In genomic region chr13:99986751-99987150, GRCh38 we compare ENCODE assay signal across 20 cellular contexts. TPM values are rescaled to one million over a fixed set of nuclear protein-coding genes. Genes with fewer than 3 reads are reported as not detected.
DNase-seq lines count a peak whose midpoint lies in the region; ATAC-seq, FAIRE-seq and TF ChIP-seq lines count a peak whose summit lies in the region.
"Had no signal": no experiment of that assay in that cellular context is flagged by ENCODE, and none has a peak within 500 bp of the region (broad histone marks: within the 10 kb centered on the region; RNA-seq: fewer than 3 reads in every experiment).

No MANE protein-coding gene starts in this region.

- no peaks in the 10 kb centered on the region for H3K79me2 ChIP-seq in Karpas-422 (ENCODE audit: low read length)
- H3K79me2 ChIP-seq in K562 (ENCODE audit: control insufficient read depth, insufficient read depth, low read length) = peaks cover 31% of the 10 kb centered on the region
- H3K79me2 ChIP-seq in neural cell (replicated peaks; ENCODE audit: insufficient read depth, low read length) = peaks cover 94% of the 10 kb centered on the region

- H3K9me1 ChIP-seq in K562 (ENCODE audit: control insufficient read depth, insufficient read depth, low read length) = no peaks in the 10 kb centered on the region

- in situ Hi-C loops in K562 (cut with MboI) = no loop called here

- TF ChIP-seq CTCF in K562 (IDR thresholded peaks at IDR 0.05 in 2 of 3, conservative IDR thresholded peaks at IDR 0.05 in 1 of 3; ENCODE audit: insufficient read depth in 2 of 3, low read depth in 1 of 3, low read length in 3 of 3) = no peak
- TF ChIP-seq CTCF in neural cell (IDR thresholded peaks at IDR 0.05; ENCODE audit: poor library complexity, severe bottlenecking) = no peak

- TF ChIP-seq POLR2A in K562 (conservative IDR thresholded peaks at IDR 0.05) = no peak

- H3K4me2 ChIP-seq in Karpas-422 (ENCODE audit: low read depth, low read length, poor library complexity, severe bottlenecking) = peak overlapping the region; percentile 8
- no peak overlapping the region for H3K4me2 ChIP-seq in K562 (ENCODE audit: insufficient read depth, low read length)
- peak overlapping the region; percentile 76 for H3K4me2 ChIP-seq in neural cell (ENCODE audit: low read length)

- intact Hi-C loops in K562 (cut with micrococcal nuclease) = no loop called here

- 0 out of 2 replicates have a peak overlapping the region, but pooled peaks have one; percentile 71 for H2AFZ ChIP-seq in Karpas-422 (ENCODE audit: low read length)
- H2AFZ ChIP-seq in K562 (ENCODE audit: low read depth, low read length) = no peak overlapping the region
- H2AFZ ChIP-seq in neural cell (ENCODE audit: low read depth, low read length) = no peak overlapping the region

- H3K9me2 ChIP-seq in Karpas-422 (replicated peaks; ENCODE audit: insufficient read depth, low read length) = no peaks in the 10 kb centered on the region
- H3K9me2 ChIP-seq in neural cell (ENCODE audit: insufficient read depth, low read length) = no peaks in the 10 kb centered on the region

- H3K36me3 ChIP-seq in Karpas-422 (ENCODE audit: insufficient read depth, low read length) (no peaks in the 10 kb centered on the region), K562 (ENCODE audit: control insufficient read depth, insufficient read depth, low read length) (peaks cover 14% of the 10 kb centered on the region; the same call in 1 of the 3 replicates), neural cell (ENCODE audit: insufficient read depth, low read length) (no peaks in the 10 kb centered on the region)

- peaks cover 2% of the 10 kb centered on the region for H3F3A ChIP-seq in neural cell (ENCODE audit: insufficient read depth, low read length, poor library complexity, severe bottlenecking)

- H3K9me3 ChIP-seq in Karpas-422 (ENCODE audit: low read length) (no peaks in the 10 kb centered on the region), K562 (replicated peaks; ENCODE audit: control insufficient read depth, insufficient read depth, low read depth, low read length) (no peaks in the 10 kb centered on the region), neural cell (ENCODE audit: low read length) (no peaks in the 10 kb centered on the region)

- FAIRE-seq in K562 (lab: Jason Lieb, UNC) = no peak

- H3K27me3 ChIP-seq in Karpas-422 (ENCODE audit: low read length) (no peaks in the 10 kb centered on the region), K562 (ENCODE audit: control insufficient read depth in 2 of 2, insufficient read depth in 2 of 2, low read length in 2 of 2) (no peaks in the 10 kb centered on the region), neural cell (ENCODE audit: insufficient read depth, low read depth, low read length) (peaks cover 51% of the 10 kb centered on the region)

- TF ChIP-seq RAD21 in K562 (CRISPR knock-in tag; conservative IDR thresholded peaks at IDR 0.05 in 1 of 2, IDR thresholded peaks at IDR 0.05 in 1 of 2) = no peak
- TF ChIP-seq RAD21 in neural cell (conservative IDR thresholded peaks at IDR 0.05) = no peak

- H3K27ac ChIP-seq in Karpas-422 (ENCODE audit: low read length) = no peak overlapping the region
- no peak overlapping the region for H3K27ac ChIP-seq in K562 (ENCODE audit: extremely low read depth, low read depth, low read length)
- H3K27ac ChIP-seq in neural cell (ENCODE audit: low read length) = peak overlapping the region; percentile 59
- H3K27ac ChIP-seq: 22Rv1, epithelial cell of prostate had no signal

- H4K20me1 ChIP-seq in Karpas-422 (ENCODE audit: insufficient read depth, low read depth, low read length) (no peaks in the 10 kb centered on the region), K562 (replicated peaks; ENCODE audit: control insufficient read depth, insufficient read depth, low read length) (no peaks in the 10 kb centered on the region), neural cell (ENCODE audit: insufficient read depth) (peaks cover 26% of the 10 kb centered on the region)

- DNase-seq in DMS 273 (lab: John Stamatoyannopoulos, UW; ENCODE audit: unreplicated experiment) = peak; percentile 21
- no peak for DNase-seq in DMS 273 treated with DMSO at 0.1 percent for 48 hours (lab: John Stamatoyannopoulos, UW)
- DNase-seq in Karpas-422 = no peak
- no peak for DNase-seq in K562 (ENCODE audit: extremely low read depth in 1 of 4, low spot score in 3 of 4)
- no peak for DNase-seq in NCI-H1105 (lab: John Stamatoyannopoulos, UW)
- DNase-seq: glutamatergic neuron; IMR-90; left cardiac atrium; NCI-H2029; NK-92 treated with Interleukin-12 subunit alpha and Interleukin-12 subunit beta, amount 100 ng/mL, for 24 hours; stimulated activated CD4-positive, alpha-beta T cell treated with anti-CD3 and anti-CD28 coated beads, Interleukin-4, amount 100 ng/mL, for 1 hour had no signal

- H3K4me3 ChIP-seq in Karpas-422 (ENCODE audit: low read length) = no peak overlapping the region
- H3K4me3 ChIP-seq in K562 = no peak overlapping the region
- peak overlapping the region; percentile 60 for H3K4me3 ChIP-seq in neural cell (ENCODE audit: low read length)

- CTCF ChIA-PET in K562 (lab: Yijun Ruan, JAX; ENCODE audit: low intra/inter-chr PET ratio) = no interaction called here

- H3K4me1 ChIP-seq in Karpas-422 (ENCODE audit: low read length) (peaks cover 8% of the 10 kb centered on the region), K562 (replicated peaks in 1 of 2; ENCODE audit: control insufficient read depth in 2 of 2, insufficient read depth in 2 of 2, low read length in 2 of 2) (peaks cover 5 to 44% of the 10 kb centered on the region in 2 experiments; a peak in 3 of 5 replicates)

- BruUV-seq in K562 (replicated peaks; lab: Mats Ljungman, UMichigan) = no TSS peak

- 86% methylated on average over 8 of the region's 8 CpGs for WGBS in K562 (ENCODE audit: insufficient coverage, low coverage, missing lambda C conversion rate)

- ATAC-seq in K562 (no peak), HG03565 (IDR thresholded peaks at IDR 0.05; ENCODE audit: unreplicated experiment) (no peak), GM21528 (IDR thresholded peaks at IDR 0.05; ENCODE audit: low FRiP score, unreplicated experiment) (no peak)
- ATAC-seq: activated naive CD4-positive, alpha-beta T cell treated with anti-CD3 and anti-CD28 coated beads, Interleukin-2, amount 50 U/mL, for 72 hours; left cardiac atrium; right cardiac atrium; stimulated activated effector memory CD8-positive, alpha-beta T cell treated with anti-CD3 and anti-CD28 coated beads, Interleukin-12 subunit alpha, Interleukin-12 subunit beta, amount 100 ng/mL, for 72 hours had no signal

- H3K9ac ChIP-seq in Karpas-422 (ENCODE audit: low read length) (no peak overlapping the region), K562 (ENCODE audit: insufficient read depth in 1 of 2, low read depth in 2 of 2, low read length in 2 of 2) (no peak overlapping the region), neural cell (ENCODE audit: low read length) (peak overlapping the region; percentile 51)

- TF ChIP-seq EP300 in K562 (IDR thresholded peaks at IDR 0.05; ENCODE audit: low read length) = no peak
- TF ChIP-seq EP300 in neural cell (conservative IDR thresholded peaks at IDR 0.05; ENCODE audit: poor library complexity, severe bottlenecking) = no peak

- POLR2A ChIA-PET in K562 (lab: Yijun Ruan, JAX) = interaction anchor here (0.7 kb wide), 2 partner anchors 56 to 157 kb away, joined by 3 read pairs; no protein-coding TSS in a partner anchor

TF ChIP-seq in neural cell, 6 proteins besides CTCF, POLR2A, EP300 and RAD21 (continues in another document):
- peak; percentile 28 for TF ChIP-seq POLR2AphosphoS5 (IDR thresholded peaks at IDR 0.05)

RNA-seq across cellular contexts. Expression of gene ZIC2, which starts 5.2 kb away (rescaled TPM):
- not detected in 2 replicates for total RNA-seq in Karpas-422 (2014; rRNA removed; shearing (Covaris generic); ENCODE audit: low replicate concordance)
- total RNA-seq in K562 (2011; cell fraction: chromatin; rRNA removed; ENCODE audit: low replicate concordance) = 5.8 and 7.8 TPM in 2 replicates
- 5.7 and 7.7 TPM in 2 replicates for total RNA-seq in K562 (2011; cell fraction: nucleolus; rRNA removed)
- 4.1 and 7.0 TPM in 2 replicates for total RNA-seq in K562 (2011; cell fraction: nucleoplasm; rRNA removed)
- total RNA-seq in K562 (2014; rRNA removed) = 3.7 and 6.1 TPM in 2 replicates
- total RNA-seq in K562 (2014; rRNA removed; fragmentation: Illumina TruSeq; extraction: Trizol) = 2.3 and 2.4 TPM in 2 replicates
- total RNA-seq in K562 (2015; rRNA removed; fragmentation: Illumina TruSeq; extraction: Trizol) = 3.7 and 4.5 TPM in 2 replicates
- total RNA-seq in K562 (2021) = 18.0 and 22.1 TPM in 2 replicates
- 1.8 and 2.2 TPM in 2 replicates for polyA plus RNA-seq in K562 (2011; rRNA removed)
- 1.4 and 2.3 TPM in 2 replicates for polyA plus RNA-seq in K562 (2011; cell fraction: cytosol; rRNA removed)
- polyA plus RNA-seq in K562 (2011; cell fraction: nucleus; rRNA removed) = 6.9 and 9.9 TPM in 2 replicates
- polyA plus RNA-seq in K562 (2012) = 7.4 and 9.3 TPM in 2 replicates
- polyA plus RNA-seq in K562 (2014; fragmentation: Illumina TruSeq; extraction: Trizol) = 6.5 and 7.3 TPM in 2 replicates
- polyA plus RNA-seq in K562 (2014; fragmentation: Nextera tagmentation; extraction: Ambion mirVana) = 1 to 10 TPM; 4.2 to 9.8 TPM
- polyA plus RNA-seq in K562 (2014; rRNA removed) = 4.6 and 6.3 TPM in 2 replicates
- polyA minus RNA-seq in K562 (2011; rRNA and poly(A)+ RNA removed) = 1.5 and 2.4 TPM in 2 replicates
- 2.9 and 10.6 TPM in 2 replicates for polyA minus RNA-seq in K562 (2011; cell fraction: cytosol; rRNA and poly(A)+ RNA removed)
- polyA minus RNA-seq in K562 (2011; cell fraction: nucleus; rRNA and poly(A)+ RNA removed) = 7.3 and 9.6 TPM in 2 replicates
- polyA plus RNA-seq in neural cell = 10.6 and 13.8 TPM in 2 replicates
- polyA minus RNA-seq in neural cell = 16.1 and 17.2 TPM in 2 replicates
- total RNA-seq: IMR-90, left cardiac atrium, myocyte, right cardiac atrium had no signal
- polyA plus RNA-seq: IMR-90, right cardiac atrium had no signal

RNA-seq across cellular contexts. Expression of gene ZIC5, which starts 15.2 kb away (rescaled TPM):
- not detected in 2 replicates for total RNA-seq in Karpas-422 (2014; rRNA removed; shearing (Covaris generic); ENCODE audit: low replicate concordance)
- total RNA-seq in K562 (2011; cell fraction: chromatin; rRNA removed; ENCODE audit: low replicate concordance) = 0.97 and 1.9 TPM in 2 replicates
- total RNA-seq in K562 (2011; cell fraction: nucleolus; rRNA removed) = 0.79 and 1.0 TPM in 2 replicates
- total RNA-seq in K562 (2011; cell fraction: nucleoplasm; rRNA removed) = 1.2 and 1.6 TPM in 2 replicates
- total RNA-seq in K562 (2014; rRNA removed) = 1.1 and 1.3 TPM in 2 replicates
- total RNA-seq in K562 (2014; rRNA removed; fragmentation: Illumina TruSeq; extraction: Trizol) = 1.1 and 1.2 TPM in 2 replicates
- 1.3 and 1.5 TPM in 2 replicates for total RNA-seq in K562 (2015; rRNA removed; fragmentation: Illumina TruSeq; extraction: Trizol)
- 2.0 and 2.2 TPM in 2 replicates for total RNA-seq in K562 (2021)
- polyA plus RNA-seq in K562 (2011; rRNA removed) = 0.76 and 0.92 TPM in 2 replicates
- polyA plus RNA-seq in K562 (2011; cell fraction: cytosol; rRNA removed) = 0.55 and 0.61 TPM in 2 replicates
- polyA plus RNA-seq in K562 (2011; cell fraction: nucleus; rRNA removed) = 1.2 and 1.7 TPM in 2 replicates
- 0.68 and 0.83 TPM in 2 replicates for polyA plus RNA-seq in K562 (2012)
- polyA plus RNA-seq in K562 (2014; fragmentation: Illumina TruSeq; extraction: Trizol) = 1.3 and 1.8 TPM in 2 replicates
- polyA plus RNA-seq in K562 (2014; fragmentation: Nextera tagmentation; extraction: Ambion mirVana) = under 1 TPM; 0.57 to 0.73 TPM
- 0.89 and 1.4 TPM in 2 replicates for polyA plus RNA-seq in K562 (2014; rRNA removed)
- polyA minus RNA-seq in K562 (2011; rRNA and poly(A)+ RNA removed) = 0.53 and 0.66 TPM in 2 replicates
- polyA minus RNA-seq in K562 (2011; cell fraction: cytosol; rRNA and poly(A)+ RNA removed) = 0.91 and 1.2 TPM in 2 replicates
- 1.3 and 1.4 TPM in 2 replicates for polyA minus RNA-seq in K562 (2011; cell fraction: nucleus; rRNA and poly(A)+ RNA removed)
- polyA plus RNA-seq in neural cell = 0.94 and 0.98 TPM in 2 replicates
- polyA minus RNA-seq in neural cell = 1.9 and 2.7 TPM in 2 replicates
- total RNA-seq: activated naive CD4-positive, alpha-beta T cell treated with anti-CD3 and anti-CD28 coated beads, Interleukin-2, amount 50 U/mL, for 72 hours; IMR-90; left cardiac atrium; myocyte; right cardiac atrium had no signal
- polyA plus RNA-seq: IMR-90, right cardiac atrium had no signal
